ENCODE assay signal across 18 cellular contexts in genomic region chr6:17912521-17912920, GRCh38.
A peak's percentile ranks its signal among the peaks of the same experiment; 100 is the strongest.
DNase-seq lines count a peak whose midpoint lies in the region; ATAC-seq and TF ChIP-seq lines count a peak whose summit lies in the region.
"Had no signal": no experiment of that assay in that cellular context is flagged by ENCODE, and none has a peak within 500 bp of the region (broad histone marks: within the 10 kb centered on the region; RNA-seq: fewer than 3 reads in every experiment).

No MANE protein-coding gene starts in this region.

- peaks cover 9% of the 10 kb centered on the region for H3F3A ChIP-seq in neural progenitor cell (ENCODE audit: low read depth)

- in situ Hi-C loops in SK-MEL-5 (cut with HindIII; ENCODE audit: low pct_unique_long_range_greater_than_20kb, low sequenced_read_pairs): no loop called here

- H3K9ac ChIP-seq in neural progenitor cell: no peak overlapping the region
- H3K9ac ChIP-seq: GM23248 had no signal

- peaks cover 48% of the 10 kb centered on the region for H3K4me1 ChIP-seq in psoas muscle
- peaks cover 14% of the 10 kb centered on the region for H3K4me1 ChIP-seq in neural progenitor cell

- peaks cover 7% of the 10 kb centered on the region for H3K79me2 ChIP-seq in neural progenitor cell (ENCODE audit: low read depth)

- DNase-seq in COLO829 (ENCODE audit: low spot score): peak; percentile 51
- DNase-seq in HFFc6: no peak
- DNase-seq in SK-MEL-5 (ENCODE audit: low read depth, low spot score): peak; percentile 74
- no peak for DNase-seq in psoas muscle
- no peak for DNase-seq in HUDEP-2 (lab: John Stamatoyannopoulos, UW; ENCODE audit: unreplicated experiment in 76 of 76)
- DNase-seq in neural progenitor cell (ENCODE audit: low spot score): no peak
- no peak for DNase-seq in activated gamma-delta T cell (lab: John Stamatoyannopoulos, UW)
- DNase-seq: 8988T; ACHN; C1 segment of cervical spinal cord; Caco-2; CD4-positive, alpha-beta memory T cell; DMS153; DND-41; GM23248; H9 had no signal

- no peaks in the 10 kb centered on the region for H3K9me3 Mint-ChIP-seq in HFFc6
- peaks cover 7% of the 10 kb centered on the region for H3K9me3 Mint-ChIP-seq in neural progenitor cell
- H3K9me3 Mint-ChIP-seq: CD4-positive, alpha-beta memory T cell; H9 had no signal

- H3K36me3 Mint-ChIP-seq in HFFc6 (ENCODE audit: low read depth) (peaks cover 19% of the 10 kb centered on the region), neural progenitor cell (peaks cover 7% of the 10 kb centered on the region)
- H3K36me3 Mint-ChIP-seq: CD4-positive, alpha-beta memory T cell had no signal

- no peak overlapping the region for H3K4me3 Mint-ChIP-seq in HFFc6
- no peak overlapping the region for H3K4me3 Mint-ChIP-seq in neural progenitor cell
- H3K4me3 Mint-ChIP-seq: CD4-positive, alpha-beta memory T cell; H9 had no signal

- no peak overlapping the region for H2AFZ ChIP-seq in neural progenitor cell (replicated peaks)
- H2AFZ ChIP-seq: GM23248 had no signal

- H3K4me1 Mint-ChIP-seq in HFFc6 (ENCODE audit: low read depth) (peaks cover 75% of the 10 kb centered on the region), neural progenitor cell (peaks cover 9% of the 10 kb centered on the region)

- no peak for ATAC-seq in psoas muscle
- ATAC-seq: A549, HCT116 had no signal

- H3K9me3 ChIP-seq in psoas muscle (no peaks in the 10 kb centered on the region), neural progenitor cell (ENCODE audit: low read depth) (no peaks in the 10 kb centered on the region)
- H3K9me3 ChIP-seq: A549 had no signal

- no peaks in the 10 kb centered on the region for H3K27me3 ChIP-seq in psoas muscle (ENCODE audit: insufficient read depth in 3 of 3, low read length in 2 of 3)
- no peaks in the 10 kb centered on the region for H3K27me3 ChIP-seq in neural progenitor cell

- H3K4me3 ChIP-seq in psoas muscle (no peak overlapping the region), neural progenitor cell (no peak overlapping the region)
- H3K4me3 ChIP-seq: A549, GM23248 had no signal

- intact Hi-C loops in psoas muscle (cut with DNase I): no loop called here

- no peak for TF ChIP-seq CTCF in HFFc6 (IDR thresholded peaks at IDR 0.05)
- no peak for TF ChIP-seq CTCF in psoas muscle (IDR thresholded peaks at IDR 0.05)
- TF ChIP-seq CTCF in neural progenitor cell (IDR thresholded peaks at IDR 0.05): no peak

- H3K27ac Mint-ChIP-seq in HFFc6: peak overlapping the region; percentile 55
- no peak overlapping the region for H3K27ac Mint-ChIP-seq in neural progenitor cell
- H3K27ac Mint-ChIP-seq: CD4-positive, alpha-beta memory T cell had no signal

- H3K27ac ChIP-seq in psoas muscle (peak overlapping the region; percentile 91), neural progenitor cell (no peak overlapping the region)
- H3K27ac ChIP-seq: GM23248 had no signal

- no peaks in the 10 kb centered on the region for H3K36me3 ChIP-seq in psoas muscle (ENCODE audit: insufficient read depth in 1 of 2, low read depth in 1 of 2)
- H3K36me3 ChIP-seq in neural progenitor cell: no peaks in the 10 kb centered on the region

- peaks cover 19% of the 10 kb centered on the region for H4K20me1 ChIP-seq in neural progenitor cell (ENCODE audit: low read depth)

- H3K4me2 ChIP-seq in neural progenitor cell: no peak overlapping the region
- H3K4me2 ChIP-seq: A549 had no signal

- H3K27me3 Mint-ChIP-seq in HFFc6 (ENCODE audit: insufficient read depth) (peaks cover 3% of the 10 kb centered on the region; the same call in 1 of the 2 replicates), neural progenitor cell (ENCODE audit: insufficient read depth, low read depth) (no peaks in the 10 kb centered on the region)

Comparison
In these comparisons a context has a peak if more than half of its experiments do, and no peak if none do; other contexts are left out.
1. DNase-seq: peak in COLO829 (single experiment) and SK-MEL-5 (single experiment); none in HFFc6 (single experiment), psoas muscle (0 of 2), HUDEP-2 (0 of 76), neural progenitor cell (single experiment) and activated gamma-delta T cell (single experiment).